ENCODE assay signal across 8 cellular contexts in genomic region chr10:15824498-15824897, GRCh38. TPM values are rescaled to one million over a fixed set of nuclear protein-coding genes. Genes with fewer than 3 reads are reported as not detected.
A peak's percentile ranks its signal among the peaks of the same experiment; 100 is the strongest.
DNase-seq lines count a peak whose midpoint lies in the region; ATAC-seq, FAIRE-seq and TF ChIP-seq lines count a peak whose summit lies in the region.

No MANE protein-coding gene starts in this region.

- H3K4me1 ChIP-seq in IMR-90 (ENCODE audit: control insufficient read depth, insufficient read depth, low read length) (no peaks in the 10 kb centered on the region), GM23338 (ENCODE audit: insufficient read depth) (no peaks in the 10 kb centered on the region)

- TF ChIP-seq POLR2A in IMR-90 (IDR thresholded peaks at IDR 0.05; ENCODE audit: low read depth, low read length): no peak
- TF ChIP-seq POLR2A in GM12891 (IDR thresholded peaks at IDR 0.05; ENCODE audit: low read depth, low read length): no peak

- H3K4me3 ChIP-seq in IMR-90 (ENCODE audit: insufficient read depth, low read depth, low read length) (no peak overlapping the region), GM23338 (no peak overlapping the region)

- H4K91ac ChIP-seq in IMR-90 (ENCODE audit: insufficient read depth, low read depth, low read length): no peak overlapping the region

- H3K9me3 ChIP-seq in IMR-90 (ENCODE audit: control insufficient read depth, insufficient read depth, low read length): no peaks in the 10 kb centered on the region

- H3K18ac ChIP-seq in IMR-90 (ENCODE audit: low read depth, low read length): no peak overlapping the region

- H3K79me1 ChIP-seq in IMR-90 (ENCODE audit: low read depth in 1 of 2, low read length in 2 of 2): 0 out of 4 replicates have a peak, but pooled peaks cover 0 to under 1% of the 10 kb centered on the region in 2 experiments

- H3K36me3 ChIP-seq in IMR-90 (ENCODE audit: control insufficient read depth, insufficient read depth, low read length) (peaks cover 6% of the 10 kb centered on the region; the same call in 1 of the 2 replicates), GM23338 (ENCODE audit: insufficient read depth) (no peaks in the 10 kb centered on the region)

- H3F3A ChIP-seq in GM23338 (replicated peaks; ENCODE audit: low read depth): no peaks in the 10 kb centered on the region

- H4K8ac ChIP-seq in IMR-90 (ENCODE audit: low read depth in 2 of 2, low read length in 2 of 2): no peak overlapping the region

- H4K20me1 ChIP-seq in IMR-90 (ENCODE audit: insufficient read depth, low read length) (no peaks in the 10 kb centered on the region), GM23338 (replicated peaks; ENCODE audit: insufficient read depth) (no peaks in the 10 kb centered on the region)

- no peak overlapping the region for H3K14ac ChIP-seq in IMR-90 (replicated peaks; ENCODE audit: low read depth, low read length)

- H3K27ac ChIP-seq in IMR-90 (ENCODE audit: insufficient read depth, low read length) (no peak overlapping the region), GM23338 (ENCODE audit: low read depth) (no peak overlapping the region)

- no peak overlapping the region for H2BK15ac ChIP-seq in IMR-90 (ENCODE audit: low read depth, low read length)

- no peak overlapping the region for H4K5ac ChIP-seq in IMR-90 (ENCODE audit: low read depth, low read length)

- H3K4me3 Mint-ChIP-seq in neural crest cell: no peak overlapping the region
- H3K4me3 Mint-ChIP-seq in GM23338: no peak overlapping the region

- peak; percentile 84 for FAIRE-seq in D721Med (lab: Jason Lieb, UNC)
- FAIRE-seq in GM12891 (lab: Jason Lieb, UNC): no peak

- no peaks in the 10 kb centered on the region for H3K79me2 ChIP-seq in GM23338 (replicated peaks; ENCODE audit: insufficient read depth)

- no peak overlapping the region for H3K56ac ChIP-seq in IMR-90 (ENCODE audit: extremely low read depth, insufficient read depth, low read length)

- no peak overlapping the region for H2BK20ac ChIP-seq in IMR-90 (ENCODE audit: low read depth, low read length)

- TF ChIP-seq CTCF in D721Med (IDR thresholded peaks at IDR 0.05; ENCODE audit: insufficient read depth, missing control alignments) (peak; percentile 60), IMR-90 (conservative IDR thresholded peaks at IDR 0.05; ENCODE audit: low read depth, low read length) (peak; percentile 56), neural crest cell (conservative IDR thresholded peaks at IDR 0.05) (peak; percentile 71), GM23338 (conservative IDR thresholded peaks at IDR 0.05; ENCODE audit: low read depth in 2 of 2) (peak in 1 of 2 experiments; percentile 54; a peak in 3 of 4 replicates)

- BruUV-seq in IMR-90 (replicated peaks; lab: Mats Ljungman, UMichigan): no TSS peak

- no peak overlapping the region for H3K9ac ChIP-seq in IMR-90 (ENCODE audit: low read depth, low read length)

- H2AFZ ChIP-seq in IMR-90 (replicated peaks; ENCODE audit: low read length, poor library complexity) (no peak overlapping the region), GM23338 (no peak overlapping the region)

- WGBS in IMR-90 (ENCODE audit: extremely low coverage in 2 of 2, insufficient read length in 1 of 2), 2 experiments: no CpG with 5 or more reads among the region's 1 CpG

- H3K4me2 ChIP-seq in IMR-90 (ENCODE audit: low read depth, low read length) (no peak overlapping the region), GM23338 (no peak overlapping the region)

- no peak overlapping the region for H2BK120ac ChIP-seq in IMR-90 (ENCODE audit: low read depth, low read length)

- no peaks in the 10 kb centered on the region for H3K9me1 ChIP-seq in IMR-90 (ENCODE audit: insufficient read depth, low read length)

- no peak overlapping the region for H2BK5ac ChIP-seq in IMR-90 (ENCODE audit: low read depth, low read length, poor library complexity, severe bottlenecking)

- H3K9me2 ChIP-seq in GM23338 (ENCODE audit: insufficient read depth): no peaks in the 10 kb centered on the region

- ATAC-seq in IMR-90 (ENCODE audit: low read depth): peak; percentile 79
- no peak for ATAC-seq in GM23338
- no peak for ATAC-seq in GM18517 (IDR thresholded peaks at IDR 0.05; ENCODE audit: unreplicated experiment)

- H3K23ac ChIP-seq in IMR-90 (ENCODE audit: low read depth, low read length): no peak overlapping the region

- H3K36me3 Mint-ChIP-seq in neural crest cell (ENCODE audit: low read depth) (no peaks in the 10 kb centered on the region), GM23338 (ENCODE audit: low read depth) (no peaks in the 10 kb centered on the region)

- H3K27me3 Mint-ChIP-seq in neural crest cell (ENCODE audit: low read depth): no peaks in the 10 kb centered on the region
- H3K27me3 Mint-ChIP-seq in GM23338 (ENCODE audit: insufficient read depth, low read depth, poor library complexity): no peaks in the 10 kb centered on the region

- intact Hi-C loops in IMR-90 (cut with micrococcal nuclease): loop anchor here (1.0 to 2.0 kb wide), 2 partner anchors 100 to 390 kb away; no protein-coding TSS in a partner anchor

- DNase-seq in D721Med (ENCODE audit: insufficient read length, low spot score): no peak
- peak; percentile 44 for DNase-seq in IMR-90
- DNase-seq in cerebellum (ENCODE audit: low spot score): peak; percentile 6
- DNase-seq in neural crest cell (ENCODE audit: low read depth, low spot score): no peak
- DNase-seq in GM23338 (ENCODE audit: low spot score): no peak
- DNase-seq in putamen (ENCODE audit: low spot score): no peak
- DNase-seq in GM12891 (ENCODE audit: insufficient read length, low spot score): no peak

- no peak overlapping the region for H2AK5ac ChIP-seq in IMR-90 (ENCODE audit: low read depth, low read length)

- POLR2A ChIA-PET in IMR-90 (lab: Charles Lee; ENCODE audit: unreplicated experiment): no interaction called here

- dilution Hi-C loops in IMR-90 (cut with HindIII; ENCODE audit: low sequenced_read_pairs, unreplicated experiment): no loop called here

- H3K27me3 ChIP-seq in IMR-90 (ENCODE audit: control insufficient read depth, insufficient read depth, low read length): no peaks in the 10 kb centered on the region
- H3K27me3 ChIP-seq in GM23338 (ENCODE audit: insufficient read depth): no peaks in the 10 kb centered on the region

- in situ Hi-C loops in IMR-90 (cut with MboI; ENCODE audit: low sequenced_read_pairs): loop anchor here (5.0 to 10.0 kb wide), 2 partner anchors 100 to 392 kb away; no protein-coding TSS in a partner anchor

- H3K4me1 Mint-ChIP-seq in neural crest cell (no peaks in the 10 kb centered on the region), GM23338 (no peaks in the 10 kb centered on the region)

- CTCF ChIA-PET in IMR-90 (lab: Yijun Ruan, JAX): no interaction called here

- H3K27ac Mint-ChIP-seq in neural crest cell (ENCODE audit: unreplicated experiment): no peak overlapping the region
- H3K27ac Mint-ChIP-seq in GM23338: no peak overlapping the region

- peak; percentile 54 for TF ChIP-seq RAD21 in IMR-90 (IDR thresholded peaks at IDR 0.05; ENCODE audit: low read length)

- no peaks in the 10 kb centered on the region for H3K9me3 Mint-ChIP-seq in neural crest cell
- H3K9me3 Mint-ChIP-seq in GM23338: no peaks in the 10 kb centered on the region

- H3K4ac ChIP-seq in IMR-90 (ENCODE audit: low read depth, low read length): no peak overlapping the region

- H2AK9ac ChIP-seq in IMR-90 (replicated peaks; ENCODE audit: low read depth, low read length, poor library complexity): no peak overlapping the region

TF ChIP-seq in IMR-90, 13 proteins besides CTCF, POLR2A, EP300 and RAD21:
- TF ChIP-seq CEBPB (IDR thresholded peaks at IDR 0.05; ENCODE audit: low read depth, low read length): peak; percentile 63
- no peak for TF ChIP-seq FOS (IDR thresholded peaks at IDR 0.05; ENCODE audit: low read depth, low read length)
- TF ChIP-seq MXI1 (IDR thresholded peaks at IDR 0.05; ENCODE audit: borderline replicate concordance, low read depth, low read length): no peak
- TF ChIP-seq CHD1 (IDR thresholded peaks at IDR 0.05; ENCODE audit: low read depth, low read length): no peak
- TF ChIP-seq SMC3 (IDR thresholded peaks at IDR 0.05; ENCODE audit: low read depth, low read length): peak; percentile 50; the same call in 1 of the 2 replicates

TF ChIP-seq in GM23338, 12 proteins besides CTCF, POLR2A, EP300 and RAD21 (continues in another document):
- TF ChIP-seq EZH2 (IDR thresholded peaks at IDR 0.05; ENCODE audit: low read depth, unreplicated experiment): no peak

TF ChIP-seq in GM12891, 5 proteins besides CTCF, POLR2A, EP300 and RAD21:
- no peak for TF ChIP-seq POU2F2 (IDR thresholded peaks at IDR 0.05; ENCODE audit: low read depth, low read length)
- TF ChIP-seq POLR2AphosphoS5 (IDR thresholded peaks at IDR 0.05; ENCODE audit: low read depth, low read length): no peak
- no peak for TF ChIP-seq TAF1 (IDR thresholded peaks at IDR 0.05; ENCODE audit: low read depth, low read length)
- TF ChIP-seq PAX5 (IDR thresholded peaks at IDR 0.05; ENCODE audit: insufficient read depth, low read length, severe bottlenecking): no peak
- no peak for TF ChIP-seq SPI1 (IDR thresholded peaks at IDR 0.05; ENCODE audit: low read depth, low read length)

RNA-seq across cellular contexts. Expression of gene MINDY3, which starts 35.8 kb away (rescaled TPM):
- 14.5 and 26.4 TPM in 2 replicates for total RNA-seq in IMR-90 (2012; rRNA removed)
- 10.1 and 13.9 TPM in 2 replicates for polyA plus RNA-seq in IMR-90 (2012; rRNA removed)
- 1.9 and 3.4 TPM in 2 replicates for polyA plus RNA-seq in IMR-90 (2012; cell fraction: cytosol; rRNA removed)
- polyA plus RNA-seq in IMR-90 (2012; cell fraction: nucleus; rRNA removed; ENCODE audit: low replicate concordance): 4.8 and 31.2 TPM in 2 replicates
- total RNA-seq in cerebellum: 63.5 TPM
- total RNA-seq in neural crest cell: 21.5 and 22.9 TPM in 2 replicates
- total RNA-seq in GM23338 (2014; rRNA removed; shearing (Covaris generic)): 13.6 and 15.1 TPM in 2 replicates
- 6.8 and 10.2 TPM in 2 replicates for polyA plus RNA-seq in GM23338 (2016; fragmentation: Nextera tagmentation; extraction: Ambion mirVana)
- 6.8 TPM for polyA plus RNA-seq in GM12891 (2012; ENCODE audit: low read depth, missing spikeins)

Comparison
In these comparisons a context has a peak if more than half of its experiments do, and no peak if none do; other contexts are left out.
1. DNase-seq: peak in IMR-90 (single experiment) and cerebellum (single experiment); none in D721Med (single experiment), neural crest cell (single experiment), GM23338 (single experiment), putamen (single experiment) and GM12891 (single experiment).